1 cellular context compared by ENCODE assay signal in genomic region chr1:202348509-202349262, GRCh38.
A peak's percentile ranks its signal among the peaks of the same experiment; 100 is the strongest.
TF ChIP-seq lines count a peak whose summit lies in the region.

A gene with protein sequence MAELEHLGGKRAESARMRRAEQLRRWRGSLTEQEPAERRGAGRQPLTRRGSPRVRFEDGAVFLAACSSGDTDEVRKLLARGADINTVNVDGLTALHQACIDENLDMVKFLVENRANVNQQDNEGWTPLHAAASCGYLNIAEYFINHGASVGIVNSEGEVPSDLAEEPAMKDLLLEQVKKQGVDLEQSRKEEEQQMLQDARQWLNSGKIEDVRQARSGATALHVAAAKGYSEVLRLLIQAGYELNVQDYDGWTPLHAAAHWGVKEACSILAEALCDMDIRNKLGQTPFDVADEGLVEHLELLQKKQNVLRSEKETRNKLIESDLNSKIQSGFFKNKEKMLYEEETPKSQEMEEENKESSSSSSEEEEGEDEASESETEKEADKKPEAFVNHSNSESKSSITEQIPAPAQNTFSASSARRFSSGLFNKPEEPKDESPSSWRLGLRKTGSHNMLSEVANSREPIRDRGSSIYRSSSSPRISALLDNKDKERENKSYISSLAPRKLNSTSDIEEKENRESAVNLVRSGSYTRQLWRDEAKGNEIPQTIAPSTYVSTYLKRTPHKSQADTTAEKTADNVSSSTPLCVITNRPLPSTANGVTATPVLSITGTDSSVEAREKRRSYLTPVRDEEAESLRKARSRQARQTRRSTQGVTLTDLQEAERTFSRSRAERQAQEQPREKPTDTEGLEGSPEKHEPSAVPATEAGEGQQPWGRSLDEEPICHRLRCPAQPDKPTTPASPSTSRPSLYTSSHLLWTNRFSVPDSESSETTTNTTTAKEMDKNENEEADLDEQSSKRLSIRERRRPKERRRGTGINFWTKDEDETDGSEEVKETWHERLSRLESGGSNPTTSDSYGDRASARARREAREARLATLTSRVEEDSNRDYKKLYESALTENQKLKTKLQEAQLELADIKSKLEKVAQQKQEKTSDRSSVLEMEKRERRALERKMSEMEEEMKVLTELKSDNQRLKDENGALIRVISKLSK (plus strand): TSS chr1:202348699. CDS start chr1:202348852, 153 bp downstream.

TF ChIP-seq in HepG2, 621 proteins besides CTCF, POLR2A, EP300 and RAD21 (continued from another document and continues in another):
- TF ChIP-seq STAT6 (CRISPR knock-in tag; IDR thresholded peaks at IDR 0.05; ENCODE audit: borderline replicate concordance), result no peak; the same call in 1 of the 2 replicates
- TF ChIP-seq LBX2 (CRISPR knock-in tag; IDR thresholded peaks at IDR 0.05; ENCODE audit: borderline replicate concordance), result no peak
- peak; percentile 59 for TF ChIP-seq IKZF4 (CRISPR knock-in tag; IDR thresholded peaks at IDR 0.05; ENCODE audit: borderline replicate concordance, low read depth, not compliant biosample characterization)
- peak; percentile 98; the same call in 1 of the 2 replicates for TF ChIP-seq PAWR (CRISPR knock-in tag; IDR thresholded peaks at IDR 0.05; ENCODE audit: borderline replicate concordance)
- peak; percentile 80 for TF ChIP-seq KAT8 (CRISPR knock-in tag; IDR thresholded peaks at IDR 0.05)
- TF ChIP-seq ZNF598 (CRISPR knock-in tag; IDR thresholded peaks at IDR 0.05; ENCODE audit: borderline replicate concordance), result peak; percentile 89
- TF ChIP-seq, protein P1, sequence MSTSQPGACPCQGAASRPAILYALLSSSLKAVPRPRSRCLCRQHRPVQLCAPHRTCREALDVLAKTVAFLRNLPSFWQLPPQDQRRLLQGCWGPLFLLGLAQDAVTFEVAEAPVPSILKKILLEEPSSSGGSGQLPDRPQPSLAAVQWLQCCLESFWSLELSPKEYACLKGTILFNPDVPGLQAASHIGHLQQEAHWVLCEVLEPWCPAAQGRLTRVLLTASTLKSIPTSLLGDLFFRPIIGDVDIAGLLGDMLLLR (CRISPR knock-in tag; IDR thresholded peaks at IDR 0.05), result peak; percentile 85; the same call in 1 of the 2 replicates
- TF ChIP-seq FOXM1 (CRISPR knock-in tag; IDR thresholded peaks at IDR 0.05), result no peak
- peak; percentile 39; the same call in 1 of the 2 replicates for TF ChIP-seq NCOR1 (IDR thresholded peaks at IDR 0.05; ENCODE audit: borderline replicate concordance, low read length)
- peak; percentile 56; the same call in 1 of the 2 replicates for TF ChIP-seq KDM3A (CRISPR knock-in tag; IDR thresholded peaks at IDR 0.05; ENCODE audit: low read depth)
- TF ChIP-seq KDM4B (CRISPR knock-in tag; IDR thresholded peaks at IDR 0.05), result peak; percentile 69; the same call in 1 of the 2 replicates
- TF ChIP-seq, protein P2, sequence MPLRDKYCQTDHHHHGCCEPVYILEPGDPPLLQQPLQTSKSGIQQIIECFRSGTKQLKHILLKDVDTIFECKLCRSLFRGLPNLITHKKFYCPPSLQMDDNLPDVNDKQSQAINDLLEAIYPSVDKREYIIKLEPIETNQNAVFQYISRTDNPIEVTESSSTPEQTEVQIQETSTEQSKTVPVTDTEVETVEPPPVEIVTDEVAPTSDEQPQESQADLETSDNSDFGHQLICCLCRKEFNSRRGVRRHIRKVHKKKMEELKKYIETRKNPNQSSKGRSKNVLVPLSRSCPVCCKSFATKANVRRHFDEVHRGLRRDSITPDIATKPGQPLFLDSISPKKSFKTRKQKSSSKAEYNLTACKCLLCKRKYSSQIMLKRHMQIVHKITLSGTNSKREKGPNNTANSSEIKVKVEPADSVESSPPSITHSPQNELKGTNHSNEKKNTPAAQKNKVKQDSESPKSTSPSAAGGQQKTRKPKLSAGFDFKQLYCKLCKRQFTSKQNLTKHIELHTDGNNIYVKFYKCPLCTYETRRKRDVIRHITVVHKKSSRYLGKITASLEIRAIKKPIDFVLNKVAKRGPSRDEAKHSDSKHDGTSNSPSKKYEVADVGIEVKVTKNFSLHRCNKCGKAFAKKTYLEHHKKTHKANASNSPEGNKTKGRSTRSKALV (CRISPR knock-in tag; IDR thresholded peaks at IDR 0.05), result peak; percentile 56; the same call in 1 of the 2 replicates
- no peak for TF ChIP-seq FOXO4 (CRISPR knock-in tag; conservative IDR thresholded peaks at IDR 0.05)
- no peak for TF ChIP-seq HNRNPL (IDR thresholded peaks at IDR 0.05; ENCODE audit: low read depth, low read length)
- TF ChIP-seq HOMEZ (CRISPR knock-in tag; IDR thresholded peaks at IDR 0.05; ENCODE audit: low read depth), result no peak
- TF ChIP-seq RERE (CRISPR knock-in tag; IDR thresholded peaks at IDR 0.05; ENCODE audit: low read depth), result no peak
- TF ChIP-seq, protein P3, sequence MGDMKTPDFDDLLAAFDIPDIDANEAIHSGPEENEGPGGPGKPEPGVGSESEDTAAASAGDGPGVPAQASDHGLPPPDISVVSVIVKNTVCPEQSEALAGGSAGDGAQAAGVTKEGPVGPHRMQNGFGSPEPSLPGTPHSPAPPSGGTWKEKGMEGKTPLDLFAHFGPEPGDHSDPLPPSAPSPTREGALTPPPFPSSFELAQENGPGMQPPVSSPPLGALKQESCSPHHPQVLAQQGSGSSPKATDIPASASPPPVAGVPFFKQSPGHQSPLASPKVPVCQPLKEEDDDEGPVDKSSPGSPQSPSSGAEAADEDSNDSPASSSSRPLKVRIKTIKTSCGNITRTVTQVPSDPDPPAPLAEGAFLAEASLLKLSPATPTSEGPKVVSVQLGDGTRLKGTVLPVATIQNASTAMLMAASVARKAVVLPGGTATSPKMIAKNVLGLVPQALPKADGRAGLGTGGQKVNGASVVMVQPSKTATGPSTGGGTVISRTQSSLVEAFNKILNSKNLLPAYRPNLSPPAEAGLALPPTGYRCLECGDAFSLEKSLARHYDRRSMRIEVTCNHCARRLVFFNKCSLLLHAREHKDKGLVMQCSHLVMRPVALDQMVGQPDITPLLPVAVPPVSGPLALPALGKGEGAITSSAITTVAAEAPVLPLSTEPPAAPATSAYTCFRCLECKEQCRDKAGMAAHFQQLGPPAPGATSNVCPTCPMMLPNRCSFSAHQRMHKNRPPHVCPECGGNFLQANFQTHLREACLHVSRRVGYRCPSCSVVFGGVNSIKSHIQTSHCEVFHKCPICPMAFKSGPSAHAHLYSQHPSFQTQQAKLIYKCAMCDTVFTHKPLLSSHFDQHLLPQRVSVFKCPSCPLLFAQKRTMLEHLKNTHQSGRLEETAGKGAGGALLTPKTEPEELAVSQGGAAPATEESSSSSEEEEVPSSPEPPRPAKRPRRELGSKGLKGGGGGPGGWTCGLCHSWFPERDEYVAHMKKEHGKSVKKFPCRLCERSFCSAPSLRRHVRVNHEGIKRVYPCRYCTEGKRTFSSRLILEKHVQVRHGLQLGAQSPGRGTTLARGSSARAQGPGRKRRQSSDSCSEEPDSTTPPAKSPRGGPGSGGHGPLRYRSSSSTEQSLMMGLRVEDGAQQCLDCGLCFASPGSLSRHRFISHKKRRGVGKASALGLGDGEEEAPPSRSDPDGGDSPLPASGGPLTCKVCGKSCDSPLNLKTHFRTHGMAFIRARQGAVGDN (CRISPR knock-in tag; IDR thresholded peaks at IDR 0.05), result peak; percentile 88
- TF ChIP-seq BRD4 (CRISPR knock-in tag; IDR thresholded peaks at IDR 0.05), result 0 out of 2 replicates have a peak, but pooled peaks have one; percentile 72
- TF ChIP-seq ZNF251 (CRISPR knock-in tag; IDR thresholded peaks at IDR 0.05), result 0 out of 2 replicates have a peak, but pooled peaks have one; percentile 33
- TF ChIP-seq ZNF264 (CRISPR knock-in tag; IDR thresholded peaks at IDR 0.05), result peak; percentile 40; the same call in 1 of the 2 replicates
- TF ChIP-seq PPARG (CRISPR knock-in tag; conservative IDR thresholded peaks at IDR 0.05), result peak; percentile 100; the same call in 1 of the 2 replicates
- 0 out of 2 replicates have a peak, but pooled peaks have one; percentile 54 for TF ChIP-seq SNAI1 (CRISPR knock-in tag; IDR thresholded peaks at IDR 0.05; ENCODE audit: borderline replicate concordance)
